In genomic region chr17:72388765-72389473, GRCh38 we compare ENCODE assay signal across 11 cellular contexts.
DNase-seq lines count a peak whose midpoint lies in the region; ATAC-seq and TF ChIP-seq lines count a peak whose summit lies in the region.
"Had no signal": no experiment of that assay in that cellular context is flagged by ENCODE, and none has a peak within 500 bp of the region (broad histone marks: within the 10 kb centered on the region; RNA-seq: fewer than 3 reads in every experiment).

No MANE protein-coding gene starts in this region.

- CTCF ChIA-PET in CD4-positive, alpha-beta memory T cell (lab: Charles Lee; ENCODE audit: partially characterized antibody) = no interaction called here

- peak; percentile 77 for ATAC-seq in GM18907 (IDR thresholded peaks at IDR 0.05; ENCODE audit: unreplicated experiment)
- ATAC-seq in HG03159 (IDR thresholded peaks at IDR 0.05; ENCODE audit: unreplicated experiment) = peak; percentile 65
- ATAC-seq in SK-N-SH treated with all-trans-retinoic acid at 6 μM for 48 hours = peak; percentile 41
- no peak for ATAC-seq in HG03039 (IDR thresholded peaks at IDR 0.05; ENCODE audit: unreplicated experiment)

- H3K27ac Mint-ChIP-seq in CD4-positive, alpha-beta memory T cell = no peak overlapping the region
- H3K27ac Mint-ChIP-seq in activated T-cell treated with anti-CD3 and anti-CD28 coated beads, Interleukin-2, amount 50 U/mL, for 24 hours = no peak overlapping the region
- H3K27ac Mint-ChIP-seq: activated naive CD4-positive, alpha-beta T cell treated with anti-CD3 and anti-CD28 coated beads, Interleukin-2, amount 50 U/mL, for 24 hours; immature natural killer cell had no signal

- POLR2A ChIA-PET in CD4-positive, alpha-beta memory T cell (lab: Charles Lee; ENCODE audit: partially characterized antibody) = no interaction called here

- H3K4me3 ChIP-seq in ACC112 (ENCODE audit: low read depth, low read length) = no peak overlapping the region
- no peak overlapping the region for H3K4me3 ChIP-seq in CD4-positive, alpha-beta memory T cell (ENCODE audit: low read length in 2 of 2)

- no peaks in the 10 kb centered on the region for H3K36me3 Mint-ChIP-seq in CD4-positive, alpha-beta memory T cell
- H3K36me3 Mint-ChIP-seq in activated T-cell treated with anti-CD3 and anti-CD28 coated beads, Interleukin-2, amount 50 U/mL, for 24 hours (ENCODE audit: low read depth) = no peaks in the 10 kb centered on the region
- H3K36me3 Mint-ChIP-seq: activated naive CD4-positive, alpha-beta T cell treated with anti-CD3 and anti-CD28 coated beads, Interleukin-2, amount 50 U/mL, for 24 hours; immature natural killer cell had no signal

- no peaks in the 10 kb centered on the region for H3K4me1 Mint-ChIP-seq in CD4-positive, alpha-beta memory T cell
- no peaks in the 10 kb centered on the region for H3K4me1 Mint-ChIP-seq in activated T-cell treated with anti-CD3 and anti-CD28 coated beads, Interleukin-2, amount 50 U/mL, for 24 hours (ENCODE audit: low read depth)
- H3K4me1 Mint-ChIP-seq: activated naive CD4-positive, alpha-beta T cell treated with anti-CD3 and anti-CD28 coated beads, Interleukin-2, amount 50 U/mL, for 24 hours; immature natural killer cell had no signal

- H2AFZ ChIP-seq in ACC112 (ENCODE audit: low read length, unreplicated experiment) = no peak overlapping the region

- no peaks in the 10 kb centered on the region for H3K27me3 Mint-ChIP-seq in CD4-positive, alpha-beta memory T cell
- no peaks in the 10 kb centered on the region for H3K27me3 Mint-ChIP-seq in activated T-cell treated with anti-CD3 and anti-CD28 coated beads, Interleukin-2, amount 50 U/mL, for 24 hours

- H3K9me3 ChIP-seq in CD4-positive, alpha-beta memory T cell (ENCODE audit: control insufficient read depth in 1 of 2, low read length in 2 of 2) = no peaks in the 10 kb centered on the region

- intact Hi-C loops in CD4-positive, alpha-beta memory T cell (cut with micrococcal nuclease) = no loop called here

- H3K27ac ChIP-seq in ACC112 (ENCODE audit: low read depth, low read length) = peak overlapping the region; percentile 28; the same call in 1 of the 2 replicates
- H3K27ac ChIP-seq in CD4-positive, alpha-beta memory T cell (ENCODE audit: low read depth, low read length) = no peak overlapping the region

- H3K79me2 ChIP-seq in ACC112 (ENCODE audit: control insufficient read depth, insufficient read depth, low read length, unreplicated experiment) = no peaks in the 10 kb centered on the region

- no peak overlapping the region for H3K4me3 Mint-ChIP-seq in CD4-positive, alpha-beta memory T cell
- H3K4me3 Mint-ChIP-seq in activated T-cell treated with anti-CD3 and anti-CD28 coated beads, Interleukin-2, amount 50 U/mL, for 24 hours = no peak overlapping the region
- H3K4me3 Mint-ChIP-seq: activated naive CD4-positive, alpha-beta T cell treated with anti-CD3 and anti-CD28 coated beads, Interleukin-2, amount 50 U/mL, for 24 hours; immature natural killer cell had no signal

- no peak for DNase-seq in CD4-positive, alpha-beta memory T cell
- DNase-seq in GM19238 (ENCODE audit: insufficient read length, low spot score) = no peak
- no peak for DNase-seq in activated T-cell treated with anti-CD3 and anti-CD28 coated beads, Interleukin-2, amount 50 U/mL, for 24 hours
- DNase-seq: immature natural killer cell, NCI-H345 had no signal

- H3K4me1 ChIP-seq in ACC112 (ENCODE audit: control insufficient read depth, insufficient read depth, low read length, unreplicated experiment) = peaks cover 79% of the 10 kb centered on the region
- no peaks in the 10 kb centered on the region for H3K4me1 ChIP-seq in CD4-positive, alpha-beta memory T cell (ENCODE audit: insufficient read depth, low read length)

- no peaks in the 10 kb centered on the region for H3K36me3 ChIP-seq in ACC112 (ENCODE audit: insufficient read depth, low read length)
- H3K36me3 ChIP-seq in CD4-positive, alpha-beta memory T cell (ENCODE audit: insufficient read depth, low read length) = no peaks in the 10 kb centered on the region

- H3K27me3 ChIP-seq in ACC112 (ENCODE audit: insufficient read depth, low read length) = no peaks in the 10 kb centered on the region
- H3K27me3 ChIP-seq in CD4-positive, alpha-beta memory T cell (ENCODE audit: insufficient read depth, low read length) = no peaks in the 10 kb centered on the region

- peaks cover 0 to 2% (median 0%) of the 10 kb centered on the region in 8 donors for H3K9me3 Mint-ChIP-seq in CD4-positive, alpha-beta memory T cell
- H3K9me3 Mint-ChIP-seq in activated T-cell treated with anti-CD3 and anti-CD28 coated beads, Interleukin-2, amount 50 U/mL, for 24 hours = no peaks in the 10 kb centered on the region
- H3K9me3 Mint-ChIP-seq: activated naive CD4-positive, alpha-beta T cell treated with anti-CD3 and anti-CD28 coated beads, Interleukin-2, amount 50 U/mL, for 24 hours had no signal

TF ChIP-seq in SK-N-SH treated with all-trans-retinoic acid at 6 μM for 48 hours, 23 proteins besides CTCF, POLR2A, EP300 and RAD21:
- TF ChIP-seq ISL1 (CRISPR knock-in tag; IDR thresholded peaks at IDR 0.05) (no peak), BACH2 (CRISPR knock-in tag; IDR thresholded peaks at IDR 0.05; ENCODE audit: borderline replicate concordance) (no peak), SNAI2 (CRISPR knock-in tag; IDR thresholded peaks at IDR 0.05) (no peak), ZC3H10 (CRISPR knock-in tag; IDR thresholded peaks at IDR 0.05) (no peak), OSR1 (CRISPR knock-in tag; IDR thresholded peaks at IDR 0.05) (no peak), ESRRG (CRISPR knock-in tag; IDR thresholded peaks at IDR 0.05) (no peak), ZNF70 (CRISPR knock-in tag; IDR thresholded peaks at IDR 0.05) (no peak), TSHZ2 (CRISPR knock-in tag; IDR thresholded peaks at IDR 0.05) (no peak), ZNF565 (CRISPR knock-in tag; conservative IDR thresholded peaks at IDR 0.05; ENCODE audit: low read depth) (no peak), TCF4 (CRISPR knock-in tag; IDR thresholded peaks at IDR 0.05; ENCODE audit: borderline replicate concordance) (no peak), ZFP3 (CRISPR knock-in tag; IDR thresholded peaks at IDR 0.05) (no peak), CSDC2 (CRISPR knock-in tag; IDR thresholded peaks at IDR 0.05) (no peak), GLIS3 (CRISPR knock-in tag; IDR thresholded peaks at IDR 0.05) (no peak), ZNF8 (CRISPR knock-in tag; IDR thresholded peaks at IDR 0.05) (no peak)
- TF ChIP-seq, protein P1, sequence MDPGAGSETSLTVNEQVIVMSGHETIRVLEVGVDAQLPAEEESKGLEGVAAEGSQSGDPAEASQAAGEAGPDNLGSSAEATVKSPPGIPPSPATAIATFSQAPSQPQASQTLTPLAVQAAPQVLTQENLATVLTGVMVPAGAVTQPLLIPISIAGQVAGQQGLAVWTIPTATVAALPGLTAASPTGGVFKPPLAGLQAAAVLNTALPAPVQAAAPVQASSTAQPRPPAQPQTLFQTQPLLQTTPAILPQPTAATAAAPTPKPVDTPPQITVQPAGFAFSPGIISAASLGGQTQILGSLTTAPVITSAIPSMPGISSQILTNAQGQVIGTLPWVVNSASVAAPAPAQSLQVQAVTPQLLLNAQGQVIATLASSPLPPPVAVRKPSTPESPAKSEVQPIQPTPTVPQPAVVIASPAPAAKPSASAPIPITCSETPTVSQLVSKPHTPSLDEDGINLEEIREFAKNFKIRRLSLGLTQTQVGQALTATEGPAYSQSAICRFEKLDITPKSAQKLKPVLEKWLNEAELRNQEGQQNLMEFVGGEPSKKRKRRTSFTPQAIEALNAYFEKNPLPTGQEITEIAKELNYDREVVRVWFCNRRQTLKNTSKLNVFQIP (CRISPR knock-in tag; IDR thresholded peaks at IDR 0.05; ENCODE audit: borderline replicate concordance, low read depth) = no peak
- TF ChIP-seq, protein P2, sequence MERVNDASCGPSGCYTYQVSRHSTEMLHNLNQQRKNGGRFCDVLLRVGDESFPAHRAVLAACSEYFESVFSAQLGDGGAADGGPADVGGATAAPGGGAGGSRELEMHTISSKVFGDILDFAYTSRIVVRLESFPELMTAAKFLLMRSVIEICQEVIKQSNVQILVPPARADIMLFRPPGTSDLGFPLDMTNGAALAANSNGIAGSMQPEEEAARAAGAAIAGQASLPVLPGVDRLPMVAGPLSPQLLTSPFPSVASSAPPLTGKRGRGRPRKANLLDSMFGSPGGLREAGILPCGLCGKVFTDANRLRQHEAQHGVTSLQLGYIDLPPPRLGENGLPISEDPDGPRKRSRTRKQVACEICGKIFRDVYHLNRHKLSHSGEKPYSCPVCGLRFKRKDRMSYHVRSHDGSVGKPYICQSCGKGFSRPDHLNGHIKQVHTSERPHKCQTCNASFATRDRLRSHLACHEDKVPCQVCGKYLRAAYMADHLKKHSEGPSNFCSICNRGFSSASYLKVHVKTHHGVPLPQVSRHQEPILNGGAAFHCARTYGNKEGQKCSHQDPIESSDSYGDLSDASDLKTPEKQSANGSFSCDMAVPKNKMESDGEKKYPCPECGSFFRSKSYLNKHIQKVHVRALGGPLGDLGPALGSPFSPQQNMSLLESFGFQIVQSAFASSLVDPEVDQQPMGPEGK (CRISPR knock-in tag; IDR thresholded peaks at IDR 0.05; ENCODE audit: borderline replicate concordance) = no peak
